8 cellular contexts compared by ENCODE assay signal in the genomic region with DNA sequence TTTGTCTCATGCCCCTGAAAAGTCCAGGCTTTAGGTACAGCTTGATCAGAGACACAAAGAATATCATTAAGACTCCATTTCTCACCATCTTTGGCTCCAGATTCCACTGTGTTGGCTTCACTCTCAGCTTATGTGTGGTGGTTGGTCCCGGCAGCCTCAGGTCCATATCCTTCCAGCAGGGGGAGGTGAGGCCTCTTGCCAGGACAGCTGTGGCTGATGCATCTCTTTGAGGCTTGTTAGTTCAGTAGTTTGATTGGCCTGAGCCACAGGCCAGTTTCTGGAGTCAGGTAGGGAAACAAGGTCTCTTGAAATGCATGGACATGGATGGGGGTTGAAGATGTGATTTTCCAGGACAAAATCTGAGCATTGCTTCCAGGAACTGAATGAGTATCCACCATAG.
DNase-seq lines count a peak whose midpoint lies in the region; ATAC-seq and TF ChIP-seq lines count a peak whose summit lies in the region.

No MANE protein-coding gene starts in this region.

- H3K4me3 ChIP-seq in BE2C (ENCODE audit: low read depth, low read length) (no peak overlapping the region), neural progenitor cell (no peak overlapping the region)

- H3K27me3 Mint-ChIP-seq in neural progenitor cell (ENCODE audit: insufficient read depth, low read depth) = peaks cover 7% of the 10 kb centered on the region
- H3K27me3 Mint-ChIP-seq in activated T-helper 2 cell treated with anti-CD3 and anti-CD28 coated beads, Interferon-gamma antibody, Interleukin-2, Interleukin-4, amounts not matched to agents 10 μg/mL and 5 μg/mL and 100 μg/mL, durations not matched to agents 14 hours and 24 hours and 36 hours (ENCODE audit: low read depth) = no peaks in the 10 kb centered on the region
- no peaks in the 10 kb centered on the region for H3K27me3 Mint-ChIP-seq in activated CD4-positive, alpha-beta T cell treated with anti-CD3 and anti-CD28 coated beads, Interleukin-2, amount 10 ng/mL, durations not matched to agents 24 days and 14 days

- H3K27ac ChIP-seq in neural progenitor cell = no peak overlapping the region

- peak overlapping the region; percentile 51 for H3K27ac Mint-ChIP-seq in neural progenitor cell
- H3K27ac Mint-ChIP-seq in activated T-helper 2 cell treated with anti-CD3 and anti-CD28 coated beads, Interferon-gamma antibody, Interleukin-2, Interleukin-4, amounts not matched to agents 10 μg/mL and 5 μg/mL and 100 μg/mL, durations not matched to agents 14 hours and 24 hours and 36 hours = no peak overlapping the region
- H3K27ac Mint-ChIP-seq in activated CD4-positive, alpha-beta T cell treated with anti-CD3 and anti-CD28 coated beads, Interleukin-2, amount 10 ng/mL, durations not matched to agents 24 days and 14 days = no peak overlapping the region

- no peaks in the 10 kb centered on the region for H3F3A ChIP-seq in neural progenitor cell (ENCODE audit: low read depth)

- H3K36me3 ChIP-seq in BE2C = no peaks in the 10 kb centered on the region
- no peaks in the 10 kb centered on the region for H3K36me3 ChIP-seq in neural progenitor cell

- H2AFZ ChIP-seq in neural progenitor cell (replicated peaks) = no peak overlapping the region

- H3K4me3 Mint-ChIP-seq in neural progenitor cell = no peak overlapping the region
- no peak overlapping the region for H3K4me3 Mint-ChIP-seq in activated T-helper 2 cell treated with anti-CD3 and anti-CD28 coated beads, Interferon-gamma antibody, Interleukin-2, Interleukin-4, amounts not matched to agents 10 μg/mL and 5 μg/mL and 100 μg/mL, durations not matched to agents 14 hours and 24 hours and 36 hours (ENCODE audit: low read depth)
- no peak overlapping the region for H3K4me3 Mint-ChIP-seq in activated CD4-positive, alpha-beta T cell treated with anti-CD3 and anti-CD28 coated beads, Interleukin-2, amount 10 ng/mL, durations not matched to agents 24 days and 14 days

- peak; percentile 60 for DNase-seq in BE2C
- peak; percentile 71 for DNase-seq in ecto neural progenitor cell (ENCODE audit: low spot score)
- DNase-seq in neural progenitor cell (ENCODE audit: low spot score) = peak; percentile 75
- no peak for DNase-seq in activated T-helper 2 cell treated with anti-CD3 and anti-CD28 coated beads, Interferon-gamma antibody, Interleukin-2, Interleukin-4, amounts not matched to agents 10 μg/mL and 5 μg/mL and 100 μg/mL, durations not matched to agents 14 hours and 24 hours and 36 hours (ENCODE audit: low spot score)
- DNase-seq in NCI-H1105 treated with DMSO at 0.1 percent for 48 hours (lab: John Stamatoyannopoulos, UW) = no peak
- no peak for DNase-seq in activated CD4-positive, alpha-beta T cell treated with anti-CD3 and anti-CD28 coated beads, Interleukin-2, amount 10 ng/mL, durations not matched to agents 24 days and 14 days

- H3K79me2 ChIP-seq in neural progenitor cell (ENCODE audit: low read depth) = no peaks in the 10 kb centered on the region

- H3K9me3 ChIP-seq in BE2C (no peaks in the 10 kb centered on the region), neural progenitor cell (ENCODE audit: low read depth) (no peaks in the 10 kb centered on the region)

- H3K27me3 ChIP-seq in BE2C (no peaks in the 10 kb centered on the region), neural progenitor cell (no peaks in the 10 kb centered on the region)

- no peak overlapping the region for H3K9ac ChIP-seq in neural progenitor cell

- intact Hi-C loops in activated T-helper 2 cell treated with anti-CD3 and anti-CD28 coated beads, Interferon-gamma antibody, Interleukin-2, Interleukin-4, amounts not matched to agents 10 μg/mL and 5 μg/mL and 100 μg/mL, durations not matched to agents 14 hours and 24 hours and 36 hours (cut with micrococcal nuclease) = no loop called here
- intact Hi-C loops in activated CD4-positive, alpha-beta T cell treated with anti-CD3 and anti-CD28 coated beads, Interleukin-2, amount 10 ng/mL, durations not matched to agents 24 days and 14 days (cut with micrococcal nuclease) = no loop called here

- TF ChIP-seq CTCF in BE2C (IDR thresholded peaks at IDR 0.05; ENCODE audit: low read depth, low read length) = peak; percentile 72
- peak; percentile 30; the same call in 1 of the 2 replicates for TF ChIP-seq CTCF in LNCAP (IDR thresholded peaks at IDR 0.05)
- TF ChIP-seq CTCF in neural progenitor cell (IDR thresholded peaks at IDR 0.05) = peak; percentile 75

- peaks cover 16% of the 10 kb centered on the region for H3K4me1 Mint-ChIP-seq in neural progenitor cell
- peaks cover 2% of the 10 kb centered on the region for H3K4me1 Mint-ChIP-seq in activated T-helper 2 cell treated with anti-CD3 and anti-CD28 coated beads, Interferon-gamma antibody, Interleukin-2, Interleukin-4, amounts not matched to agents 10 μg/mL and 5 μg/mL and 100 μg/mL, durations not matched to agents 14 hours and 24 hours and 36 hours (ENCODE audit: low read depth)
- no peaks in the 10 kb centered on the region for H3K4me1 Mint-ChIP-seq in activated CD4-positive, alpha-beta T cell treated with anti-CD3 and anti-CD28 coated beads, Interleukin-2, amount 10 ng/mL, durations not matched to agents 24 days and 14 days

- peaks cover 7% of the 10 kb centered on the region for H3K9me3 Mint-ChIP-seq in neural progenitor cell
- H3K9me3 Mint-ChIP-seq in activated T-helper 2 cell treated with anti-CD3 and anti-CD28 coated beads, Interferon-gamma antibody, Interleukin-2, Interleukin-4, amounts not matched to agents 10 μg/mL and 5 μg/mL and 100 μg/mL, durations not matched to agents 14 hours and 24 hours and 36 hours = no peaks in the 10 kb centered on the region
- H3K9me3 Mint-ChIP-seq in activated CD4-positive, alpha-beta T cell treated with anti-CD3 and anti-CD28 coated beads, Interleukin-2, amount 10 ng/mL, durations not matched to agents 24 days and 14 days = no peaks in the 10 kb centered on the region

- no peaks in the 10 kb centered on the region for H4K20me1 ChIP-seq in neural progenitor cell (ENCODE audit: low read depth)

- no peak overlapping the region for H3K4me2 ChIP-seq in neural progenitor cell

- H3K4me1 ChIP-seq in BE2C (no peaks in the 10 kb centered on the region), neural progenitor cell (no peaks in the 10 kb centered on the region)

- H3K36me3 Mint-ChIP-seq in neural progenitor cell = peaks cover 22% of the 10 kb centered on the region
- H3K36me3 Mint-ChIP-seq in activated T-helper 2 cell treated with anti-CD3 and anti-CD28 coated beads, Interferon-gamma antibody, Interleukin-2, Interleukin-4, amounts not matched to agents 10 μg/mL and 5 μg/mL and 100 μg/mL, durations not matched to agents 14 hours and 24 hours and 36 hours (ENCODE audit: low read depth) = peaks cover 17% of the 10 kb centered on the region
- no peaks in the 10 kb centered on the region for H3K36me3 Mint-ChIP-seq in activated CD4-positive, alpha-beta T cell treated with anti-CD3 and anti-CD28 coated beads, Interleukin-2, amount 10 ng/mL, durations not matched to agents 24 days and 14 days (ENCODE audit: low read depth)

- peak; percentile 61 for ATAC-seq in GM19351 (IDR thresholded peaks at IDR 0.05; ENCODE audit: unreplicated experiment)

Comparison
In these comparisons a context has a peak if more than half of its experiments do, and no peak if none do; other contexts are left out.
1. DNase-seq: peak in BE2C (single experiment), ecto neural progenitor cell (single experiment) and neural progenitor cell (single experiment); none in activated T-helper 2 cell treated with anti-CD3 and anti-CD28 coated beads, Interferon-gamma antibody, Interleukin-2, Interleukin-4, amounts not matched to agents 10 μg/mL and 5 μg/mL and 100 μg/mL, durations not matched to agents 14 hours and 24 hours and 36 hours (single experiment), NCI-H1105 treated with DMSO at 0.1 percent for 48 hours (single experiment) and activated CD4-positive, alpha-beta T cell treated with anti-CD3 and anti-CD28 coated beads, Interleukin-2, amount 10 ng/mL, durations not matched to agents 24 days and 14 days (single experiment).
2. Peak in every context shown above with its lines, with median percentiles within 50 percentile points of each other: CTCF ChIP-seq.